ENCODE assay signal across 8 cellular contexts in genomic region chr2:99180755-99181647, GRCh38. TPM values are rescaled to one million over a fixed set of nuclear protein-coding genes. Genes with fewer than 3 reads are reported as not detected.
A peak's percentile ranks its signal among the peaks of the same experiment; 100 is the strongest.
DNase-seq lines count a peak whose midpoint lies in the region; ATAC-seq and TF ChIP-seq lines count a peak whose summit lies in the region.

Gene MITD1 (minus strand): TSS chr2:99181058. CDS start chr2:99180981, 77 bp downstream.
Gene MRPL30 (plus strand): TSS chr2:99181184. CDS start chr2:99186204, 5,020 bp downstream.

- H3K9me3 Mint-ChIP-seq in activated T-helper 2 cell treated with anti-CD3 and anti-CD28 coated beads, Interferon-gamma antibody, Interleukin-2, Interleukin-4, amounts not matched to agents 10 μg/mL and 5 μg/mL and 100 μg/mL, durations not matched to agents 14 hours and 24 hours and 36 hours = no peaks in the 10 kb centered on the region
- H3K9me3 Mint-ChIP-seq in naive thymus-derived CD8-positive, alpha-beta T cell = no peaks in the 10 kb centered on the region

- peak; percentile 92 for ATAC-seq in RWPE2 (ENCODE audit: low read depth)
- ATAC-seq in naive thymus-derived CD8-positive, alpha-beta T cell = peak; percentile 94 to 96

- intact Hi-C loops in activated T-helper 2 cell treated with anti-CD3 and anti-CD28 coated beads, Interferon-gamma antibody, Interleukin-2, Interleukin-4, amounts not matched to agents 10 μg/mL and 5 μg/mL and 100 μg/mL, durations not matched to agents 14 hours and 24 hours and 36 hours (cut with micrococcal nuclease) = loop anchor here (1.0 to 5.0 kb wide), 4 partner anchors 26 to 309 kb away; partner anchors contain the start of genes REV1 and TXNDC9

- POLR2A ChIA-PET in naive thymus-derived CD8-positive, alpha-beta T cell (lab: Charles Lee) = interaction anchor here (0.6 to 2.5 kb wide), 8 partner anchors 14 to 768 kb away, joined by 3 to 24 read pairs (median 8); partner anchors contain the start of genes C2orf15, EIF5B, LIPT1 and REV1

- H3K9me3 ChIP-seq in RWPE2 (ENCODE audit: severe bottlenecking) = no peaks in the 10 kb centered on the region

- peaks cover 34% of the 10 kb centered on the region for H3K4me1 Mint-ChIP-seq in activated T-helper 2 cell treated with anti-CD3 and anti-CD28 coated beads, Interferon-gamma antibody, Interleukin-2, Interleukin-4, amounts not matched to agents 10 μg/mL and 5 μg/mL and 100 μg/mL, durations not matched to agents 14 hours and 24 hours and 36 hours (ENCODE audit: low read depth)
- peaks cover 32 to 73% (median 66%) of the 10 kb centered on the region in 4 donors for H3K4me1 Mint-ChIP-seq in naive thymus-derived CD8-positive, alpha-beta T cell

- peaks cover 19% of the 10 kb centered on the region for H3K36me3 ChIP-seq in RWPE2 (ENCODE audit: low read depth)

- peak within 1 kb of the TSS; percentile 96 for H3K4me3 Mint-ChIP-seq in activated T-helper 2 cell treated with anti-CD3 and anti-CD28 coated beads, Interferon-gamma antibody, Interleukin-2, Interleukin-4, amounts not matched to agents 10 μg/mL and 5 μg/mL and 100 μg/mL, durations not matched to agents 14 hours and 24 hours and 36 hours (ENCODE audit: low read depth)
- peak within 1 kb of the TSS; percentile 92 to 100 (median 99) for H3K4me3 Mint-ChIP-seq in naive thymus-derived CD8-positive, alpha-beta T cell

- H3K27ac Mint-ChIP-seq in activated T-helper 2 cell treated with anti-CD3 and anti-CD28 coated beads, Interferon-gamma antibody, Interleukin-2, Interleukin-4, amounts not matched to agents 10 μg/mL and 5 μg/mL and 100 μg/mL, durations not matched to agents 14 hours and 24 hours and 36 hours = peak within 1 kb of the TSS; percentile 91
- peak within 1 kb of the TSS; percentile 99 to 100 (median 99) for H3K27ac Mint-ChIP-seq in naive thymus-derived CD8-positive, alpha-beta T cell

- peaks cover 22% of the 10 kb centered on the region for H3K4me1 ChIP-seq in RWPE2 (ENCODE audit: insufficient read depth, poor library complexity, severe bottlenecking)

- H3K36me3 Mint-ChIP-seq in activated T-helper 2 cell treated with anti-CD3 and anti-CD28 coated beads, Interferon-gamma antibody, Interleukin-2, Interleukin-4, amounts not matched to agents 10 μg/mL and 5 μg/mL and 100 μg/mL, durations not matched to agents 14 hours and 24 hours and 36 hours (ENCODE audit: low read depth) = peaks cover 19% of the 10 kb centered on the region
- H3K36me3 Mint-ChIP-seq in naive thymus-derived CD8-positive, alpha-beta T cell = peaks cover 0 to 19% (median 3%) of the 10 kb centered on the region in 3 donors

- TF ChIP-seq CTCF in RWPE2 (IDR thresholded peaks at IDR 0.05; ENCODE audit: poor library complexity, severe bottlenecking) (no peak), fibroblast of mammary gland (conservative IDR thresholded peaks at IDR 0.05; ENCODE audit: control insufficient read depth, insufficient read depth, low read depth, low read length) (no peak)

- peak within 1 kb of the TSS; percentile 64 for H3K4me3 ChIP-seq in RWPE2 (ENCODE audit: severe bottlenecking)
- peak within 1 kb of the TSS; percentile 99 for H3K4me3 ChIP-seq in fibroblast of mammary gland (ENCODE audit: control insufficient read depth, low read depth, low read length)

- no peaks in the 10 kb centered on the region for H3K27me3 ChIP-seq in RWPE2 (ENCODE audit: insufficient read depth, poor library complexity, severe bottlenecking)

- H3K27me3 Mint-ChIP-seq in activated T-helper 2 cell treated with anti-CD3 and anti-CD28 coated beads, Interferon-gamma antibody, Interleukin-2, Interleukin-4, amounts not matched to agents 10 μg/mL and 5 μg/mL and 100 μg/mL, durations not matched to agents 14 hours and 24 hours and 36 hours (ENCODE audit: low read depth) = no peaks in the 10 kb centered on the region
- H3K27me3 Mint-ChIP-seq in naive thymus-derived CD8-positive, alpha-beta T cell = no peaks in the 10 kb centered on the region

- H3K27ac ChIP-seq in RWPE2 (ENCODE audit: poor library complexity, severe bottlenecking) = peak within 1 kb of the TSS; percentile 55

- DNase-seq in EH (ENCODE audit: low read depth) = peak; percentile 96
- DNase-seq in H4 (ENCODE audit: low spot score) = peak; percentile 92
- peak; percentile 95 for DNase-seq in LoVo (ENCODE audit: low spot score)
- peak; percentile 87 for DNase-seq in RWPE2 (ENCODE audit: low spot score)
- DNase-seq in activated T-helper 2 cell treated with anti-CD3 and anti-CD28 coated beads, Interferon-gamma antibody, Interleukin-2, Interleukin-4, amounts not matched to agents 10 μg/mL and 5 μg/mL and 100 μg/mL, durations not matched to agents 14 hours and 24 hours and 36 hours (ENCODE audit: low spot score) = peak; percentile 88
- peak; percentile 96 for DNase-seq in fibroblast of mammary gland (ENCODE audit: low read depth)
- peak; percentile 77 to 94 (median 92) for DNase-seq in naive thymus-derived CD8-positive, alpha-beta T cell
- DNase-seq in stimulated activated naive CD4-positive, alpha-beta T cell (lab: John Stamatoyannopoulos, UW) = peak; percentile 88 to 92 (median 90)

RNA-seq across cellular contexts. Expression of gene MITD1, which starts in this region (rescaled TPM):
- 23.8 and 24.1 TPM in 2 replicates for total RNA-seq in H4 (2014; rRNA removed; shearing (Covaris generic))
- total RNA-seq in activated T-helper 2 cell treated with anti-CD3 and anti-CD28 coated beads, Interferon-gamma antibody, Interleukin-2, Interleukin-4, amounts not matched to agents 10 μg/mL and 5 μg/mL and 100 μg/mL, durations not matched to agents 14 hours and 24 hours and 36 hours = 49.7 and 52.4 TPM in 2 replicates
- total RNA-seq in naive thymus-derived CD8-positive, alpha-beta T cell = 10 to 100 TPM; 63.4 to 66.5 TPM
- 10 to 100 TPM; 40.4 to 49.0 (median 43.8) TPM for polyA plus RNA-seq in naive thymus-derived CD8-positive, alpha-beta T cell

RNA-seq across cellular contexts. Expression of gene MRPL30, which starts in this region (rescaled TPM):
- 49.4 and 49.6 TPM in 2 replicates for total RNA-seq in H4 (2014; rRNA removed; shearing (Covaris generic))
- 27.6 and 29.4 TPM in 2 replicates for total RNA-seq in activated T-helper 2 cell treated with anti-CD3 and anti-CD28 coated beads, Interferon-gamma antibody, Interleukin-2, Interleukin-4, amounts not matched to agents 10 μg/mL and 5 μg/mL and 100 μg/mL, durations not matched to agents 14 hours and 24 hours and 36 hours
- total RNA-seq in naive thymus-derived CD8-positive, alpha-beta T cell = 10 to 100 TPM; 20.7 to 21.2 TPM
- 10 to 100 TPM; 19.1 to 23.5 (median 20.4) TPM for polyA plus RNA-seq in naive thymus-derived CD8-positive, alpha-beta T cell

Comparison
In these comparisons a context has a peak if more than half of its experiments do, and no peak if none do; other contexts are left out.
1. Peak in every context shown above with its lines: DNase-seq, ATAC-seq, H3K4me3 ChIP-seq and H3K27ac ChIP-seq.